ENCODE assay signal across 8 cellular contexts in the genomic region with DNA sequence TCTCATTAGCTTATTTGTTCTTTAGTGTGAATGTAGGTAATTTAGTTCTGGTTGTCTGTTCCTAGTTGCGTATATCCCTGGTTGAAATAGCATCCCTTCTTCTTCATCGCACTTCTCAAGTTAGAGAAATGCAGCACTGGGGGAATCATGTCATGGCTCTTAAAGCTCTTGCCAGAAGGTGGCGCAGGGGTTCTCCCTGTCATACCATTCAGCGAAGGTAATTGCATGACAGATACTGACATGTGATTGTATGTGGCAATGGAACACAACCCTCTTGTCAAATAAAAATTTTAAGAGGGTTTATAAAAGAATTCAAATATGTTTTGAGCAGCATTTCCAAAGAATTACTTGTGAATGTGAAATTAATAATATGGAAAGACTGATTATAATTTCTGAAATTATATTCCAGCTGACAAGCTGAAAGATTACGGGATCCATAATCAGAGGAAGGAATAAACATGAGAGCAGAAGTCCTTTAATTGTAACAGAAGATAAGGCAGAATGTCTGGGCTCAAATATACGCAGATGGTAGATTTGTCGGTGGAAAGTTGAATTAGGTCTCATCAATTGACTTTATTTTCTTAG.
A peak's percentile ranks its signal among the peaks of the same experiment; 100 is the strongest.
DNase-seq lines count a peak whose midpoint lies in the region; ATAC-seq, FAIRE-seq and TF ChIP-seq lines count a peak whose summit lies in the region.

No MANE protein-coding gene starts in this region.

- no peak overlapping the region for H3K27ac ChIP-seq in gastroesophageal sphincter

- TF ChIP-seq POLR2A in gastroesophageal sphincter (IDR thresholded peaks at IDR 0.05) (no peak), H54 (IDR thresholded peaks at IDR 0.05; ENCODE audit: low read depth, low read length) (no peak)

- no peak for TF ChIP-seq EP300 in gastroesophageal sphincter (IDR thresholded peaks at IDR 0.05)

- no peak for FAIRE-seq in H54 (lab: Jason Lieb, UNC)

- 25 to 33% methylated on average over 7 of the region's 7 CpGs for WGBS in gastroesophageal sphincter (ENCODE audit: low coverage in 1 of 2), 2 donors

- no peaks in the 10 kb centered on the region for H3K4me1 ChIP-seq in gastroesophageal sphincter

- TF ChIP-seq CTCF in gastroesophageal sphincter (IDR thresholded peaks at IDR 0.05): peak in 2 of 4 experiments; percentile 37 to 57

- DNase-seq in DMS114 treated with DMSO at 0.1 percent for 48 hours (lab: John Stamatoyannopoulos, UW; ENCODE audit: unreplicated experiment) (peak; percentile 27), NCI-H510A treated with DMSO at 0.1 percent for 48 hours (lab: John Stamatoyannopoulos, UW) (peak; percentile 81), posterior cingulate gyrus (peak in 8 of 10 donors; percentile 28 to 89 (median 66)), H54 (ENCODE audit: insufficient read length, low spot score) (no peak)
- DNase-seq in activated CD8-positive, alpha-beta memory T cell treated with anti-CD3 and anti-CD28 coated beads, Interleukin-2, amount 50 U/mL, for 4 hours: peak; percentile 32

- no peaks in the 10 kb centered on the region for H3K9me3 ChIP-seq in gastroesophageal sphincter

- no peak overlapping the region for H3K4me3 ChIP-seq in gastroesophageal sphincter

- H3K27me3 ChIP-seq in gastroesophageal sphincter: no peaks in the 10 kb centered on the region

- H3K36me3 ChIP-seq in gastroesophageal sphincter: no peaks in the 10 kb centered on the region

- ATAC-seq in GM19455 (IDR thresholded peaks at IDR 0.05; ENCODE audit: unreplicated experiment) (peak; percentile 96), HG03460 (IDR thresholded peaks at IDR 0.05; ENCODE audit: unreplicated experiment) (peak; percentile 85), gastroesophageal sphincter (peak; percentile 50)

- intact Hi-C loops in posterior cingulate gyrus (cut with DNase I): loop anchor here (1.0 kb wide), 1 partner anchor 96 kb away; no protein-coding TSS in a partner anchor
